In genomic region chr2:19351914-19352697, GRCh38 we compare ENCODE assay signal across 14 cellular contexts. TPM values are rescaled to one million over a fixed set of nuclear protein-coding genes. Genes with fewer than 3 reads are reported as not detected.
A peak's percentile ranks its signal among the peaks of the same experiment; 100 is the strongest.
DNase-seq lines count a peak whose midpoint lies in the region; ATAC-seq, FAIRE-seq and TF ChIP-seq lines count a peak whose summit lies in the region.
"Had no signal": no experiment of that assay in that cellular context is flagged by ENCODE, and none has a peak within 500 bp of the region (broad histone marks: within the 10 kb centered on the region; RNA-seq: fewer than 3 reads in every experiment).

No MANE protein-coding gene starts in this region.

- H3K27ac ChIP-seq in CD4-positive, CD25-positive, alpha-beta regulatory T cell (ENCODE audit: insufficient read depth, low read length, poor library complexity, severe bottlenecking): no peak overlapping the region
- no peak overlapping the region for H3K27ac ChIP-seq in WERI-Rb-1

- peak overlapping the region; percentile 38 to 70 (median 49) for H3K4me3 Mint-ChIP-seq in CD4-positive, CD25-positive, alpha-beta regulatory T cell
- H3K4me3 Mint-ChIP-seq in brain (peak overlapping the region in 4 of 5 experiments; percentile 19 to 73 (median 48)), natural killer cell (peak overlapping the region; percentile 40)

- no peak for TF ChIP-seq CTCF in GM13977 (IDR thresholded peaks at IDR 0.05; ENCODE audit: extremely low read depth, insufficient read depth, missing control alignments)
- no peak for TF ChIP-seq CTCF in brain (conservative IDR thresholded peaks at IDR 0.05)
- TF ChIP-seq CTCF in natural killer cell (IDR thresholded peaks at IDR 0.05): no peak
- no peak for TF ChIP-seq CTCF in WERI-Rb-1 (IDR thresholded peaks at IDR 0.05; ENCODE audit: low read depth, low read length)

- H3K36me3 ChIP-seq in CD4-positive, CD25-positive, alpha-beta regulatory T cell (ENCODE audit: control insufficient read depth, insufficient read depth, low read length): no peaks in the 10 kb centered on the region
- no peaks in the 10 kb centered on the region; the same call in 1 of the 2 replicates for H3K36me3 ChIP-seq in WERI-Rb-1

- intact Hi-C loops in natural killer cell (cut with micrococcal nuclease): no loop called here

- H3K9me3 ChIP-seq in CD4-positive, CD25-positive, alpha-beta regulatory T cell (ENCODE audit: control insufficient read depth in 2 of 2, low read length in 2 of 2): peaks cover 0 to 5% of the 10 kb centered on the region in 2 experiments
- H3K9me3 ChIP-seq in WERI-Rb-1 (ENCODE audit: severe bottlenecking): peaks cover 28% of the 10 kb centered on the region

- H3K4me3 ChIP-seq in CD4-positive, CD25-positive, alpha-beta regulatory T cell (ENCODE audit: low read depth, low read length): no peak overlapping the region
- H3K4me3 ChIP-seq in WERI-Rb-1 (ENCODE audit: low read depth, low read length): no peak overlapping the region

- no peak for DNase-seq in CD4-positive, CD25-positive, alpha-beta regulatory T cell
- DNase-seq in GM13977 (ENCODE audit: low spot score) (peak; percentile 18), natural killer cell (no peak), WERI-Rb-1 (no peak), RCC 7860 (ENCODE audit: low spot score) (no peak), DMS53 (lab: John Stamatoyannopoulos, UW) (no peak)
- DNase-seq in activated CD8-positive, alpha-beta memory T cell treated with anti-CD3 and anti-CD28 coated beads for 24 hours: no peak
- DNase-seq: activated CD8-positive, alpha-beta memory T cell treated with anti-CD3 and anti-CD28 coated beads, Interleukin-2, amount 50 U/mL, for 4 hours; DMS79 treated with DMSO at 0.1 percent for 48 hours; foreskin fibroblast; GOT3; NCI-H446 treated with DMSO at 0.1 percent for 48 hours had no signal

- H3K27me3 Mint-ChIP-seq in CD4-positive, CD25-positive, alpha-beta regulatory T cell: peaks cover 88% of the 10 kb centered on the region
- H3K27me3 Mint-ChIP-seq in brain (peaks cover 97% of the 10 kb centered on the region), natural killer cell (ENCODE audit: low read depth in 2 of 2) (peaks cover 57 to 64% of the 10 kb centered on the region in 2 donors)

- peaks cover 0 to 10% (median 0%) of the 10 kb centered on the region in 7 donors for H3K9me3 Mint-ChIP-seq in CD4-positive, CD25-positive, alpha-beta regulatory T cell
- H3K9me3 Mint-ChIP-seq in brain (peaks cover 0 to 13% (median 5%) of the 10 kb centered on the region in 5 experiments), natural killer cell (no peaks in the 10 kb centered on the region)

- H3K27ac Mint-ChIP-seq in CD4-positive, CD25-positive, alpha-beta regulatory T cell: no peak overlapping the region
- H3K27ac Mint-ChIP-seq in brain (no peak overlapping the region), natural killer cell (no peak overlapping the region)

- peaks cover 52% of the 10 kb centered on the region for H3K27me3 ChIP-seq in CD4-positive, CD25-positive, alpha-beta regulatory T cell (ENCODE audit: control insufficient read depth, insufficient read depth, low read length)
- H3K27me3 ChIP-seq in WERI-Rb-1 (ENCODE audit: insufficient read depth, low read depth, severe bottlenecking): peaks cover 86% of the 10 kb centered on the region

- in situ Hi-C loops in GM13977 (cut with MboI; ENCODE audit: low pct_unique_long_range_greater_than_20kb, low sequenced_read_pairs, unreplicated experiment): loop anchor here (10.0 to 25.0 kb wide), 3 partner anchors 503 to 840 kb away; no protein-coding TSS in a partner anchor

- ATAC-seq in CD4-positive, CD25-positive, alpha-beta regulatory T cell (ENCODE audit: low read depth in 2 of 2): no peak
- ATAC-seq in natural killer cell: no peak

- peaks cover 42% of the 10 kb centered on the region for H3K4me1 ChIP-seq in CD4-positive, CD25-positive, alpha-beta regulatory T cell (ENCODE audit: control insufficient read depth, insufficient read depth, low read length, poor library complexity, severe bottlenecking)

- no peak for FAIRE-seq in RCC 7860 (lab: Jason Lieb, UNC)

- peaks cover 3 to 55% (median 27%) of the 10 kb centered on the region in 4 donors for H3K4me1 Mint-ChIP-seq in CD4-positive, CD25-positive, alpha-beta regulatory T cell
- H3K4me1 Mint-ChIP-seq in brain: peaks cover 44% of the 10 kb centered on the region
- peaks cover 23 to 39% of the 10 kb centered on the region in 2 donors for H3K4me1 Mint-ChIP-seq in natural killer cell

- H3K36me3 Mint-ChIP-seq in CD4-positive, CD25-positive, alpha-beta regulatory T cell: peaks cover 8% of the 10 kb centered on the region
- H3K36me3 Mint-ChIP-seq in brain (no peaks in the 10 kb centered on the region), natural killer cell (no peaks in the 10 kb centered on the region)

RNA-seq across cellular contexts. Expression of gene OSR1, which starts 6.3 kb away (rescaled TPM):
- total RNA-seq in CD4-positive, CD25-positive, alpha-beta regulatory T cell: not detected
- not detected for polyA plus RNA-seq in CD4-positive, CD25-positive, alpha-beta regulatory T cell
- polyA plus RNA-seq in brain (ENCODE audit: insufficient read depth, low read depth, low replicate concordance): 0.44 TPM
- total RNA-seq in natural killer cell: not detected
- total RNA-seq: SK-MEL-5 had no signal
